Comparison of ENCODE assay signal across 12 cellular contexts in genomic region chr12:57622293-57623245, GRCh38. TPM values are rescaled to one million over a fixed set of nuclear protein-coding genes. Genes with fewer than 3 reads are reported as not detected.
DNase-seq lines count a peak whose midpoint lies in the region; ATAC-seq, FAIRE-seq and TF ChIP-seq lines count a peak whose summit lies in the region.
"Had no signal": no experiment of that assay in that cellular context is flagged by ENCODE, and none has a peak within 500 bp of the region (broad histone marks: within the 10 kb centered on the region; RNA-seq: fewer than 3 reads in every experiment).

No MANE protein-coding gene starts in this region.

- peak overlapping the region; percentile 85; the same call in 1 of the 2 replicates for H3K4me2 ChIP-seq in HepG2 (ENCODE audit: low read depth, low read length)
- no peak overlapping the region for H3K4me2 ChIP-seq in hepatocyte

- TF ChIP-seq POLR2A in HepG2 (IDR thresholded peaks at IDR 0.05; ENCODE audit: insufficient read depth in 1 of 2, low read depth in 2 of 2, low read length in 2 of 2) (no peak), right lobe of liver (IDR thresholded peaks at IDR 0.05) (no peak)

- H4K20me1 ChIP-seq in HepG2 (ENCODE audit: insufficient read depth, low read length) (no peaks in the 10 kb centered on the region), hepatocyte (ENCODE audit: insufficient read depth, poor library complexity, severe bottlenecking) (no peaks in the 10 kb centered on the region)

- no peaks in the 10 kb centered on the region for H3K9me3 ChIP-seq in HepG2 (ENCODE audit: low read length)
- no peaks in the 10 kb centered on the region for H3K9me3 ChIP-seq in right lobe of liver
- H3K9me3 ChIP-seq in kidney (ENCODE audit: control insufficient read depth in 1 of 2, low read length in 2 of 2), result no peaks in the 10 kb centered on the region
- H3K9me3 ChIP-seq in hepatocyte (ENCODE audit: low read depth), result no peaks in the 10 kb centered on the region

- no peaks in the 10 kb centered on the region for H3K9me2 ChIP-seq in hepatocyte (replicated peaks; ENCODE audit: insufficient read depth)

- no peaks in the 10 kb centered on the region for H3K36me3 ChIP-seq in HepG2 (replicated peaks in 1 of 2; ENCODE audit: control insufficient read depth in 1 of 2, insufficient read depth in 2 of 2, low read length in 2 of 2)
- H3K36me3 ChIP-seq in right lobe of liver, result no peaks in the 10 kb centered on the region
- H3K36me3 ChIP-seq in kidney (ENCODE audit: control insufficient read depth in 1 of 2, insufficient read depth in 2 of 2, low read length in 2 of 2), result no peaks in the 10 kb centered on the region
- H3K36me3 ChIP-seq in hepatocyte (replicated peaks; ENCODE audit: insufficient read depth, low read depth), result no peaks in the 10 kb centered on the region

- H3K27ac ChIP-seq in HepG2 (ENCODE audit: extremely low read length, insufficient read depth, low read length) (no peak overlapping the region), right lobe of liver (no peak overlapping the region), kidney (ENCODE audit: low read depth in 2 of 2, low read length in 2 of 2) (no peak overlapping the region), hepatocyte (no peak overlapping the region)

- H3K4me1 Mint-ChIP-seq in WTC11, result peaks cover 29% of the 10 kb centered on the region

- H3K36me3 Mint-ChIP-seq in WTC11, result peaks cover 2% of the 10 kb centered on the region; the same call in 1 of the 2 replicates

- H3K9ac ChIP-seq in HepG2 (ENCODE audit: insufficient read depth, low read depth, low read length), result no peak overlapping the region
- no peak overlapping the region for H3K9ac ChIP-seq in kidney (ENCODE audit: low read length in 2 of 2)

- in situ Hi-C loops in HepG2 (cut with HindIII; ENCODE audit: extremely low pct_ligation_motif_present, low pct_unique_long_range_greater_than_20kb), result loop anchor here (5.0 kb wide), 1 partner anchor 40 kb away; no protein-coding TSS in a partner anchor

- no peak for ATAC-seq in HepG2
- ATAC-seq in right lobe of liver, result no peak
- ATAC-seq in WTC11, result no peak

- intact Hi-C loops in HepG2 (cut with micrococcal nuclease; ENCODE audit: unreplicated experiment) (loop anchor here (5.0 kb wide), 1 partner anchor 100 kb away; the partner anchor contains the start of genes DDIT3 and MBD6), right lobe of liver (cut with DNase I) (loop anchor here (5.0 kb wide), 1 partner anchor 40 kb away; no protein-coding TSS in a partner anchor), kidney (cut with DNase I) (loop anchor here (5.0 kb wide), 1 partner anchor 40 kb away; no protein-coding TSS in a partner anchor)

- H3K27ac Mint-ChIP-seq in WTC11, result no peak overlapping the region

- no peak overlapping the region for H3K4me3 ChIP-seq in HepG2 (replicated peaks in 1 of 3; ENCODE audit: insufficient read depth in 1 of 3, low read depth in 2 of 3, low read length in 3 of 3)
- H3K4me3 ChIP-seq in right lobe of liver, result no peak overlapping the region
- no peak overlapping the region for H3K4me3 ChIP-seq in kidney (ENCODE audit: low read length in 2 of 2)
- H3K4me3 ChIP-seq in hepatocyte, result no peak overlapping the region
- H3K4me3 ChIP-seq: GM12878 had no signal

- no peak overlapping the region for H2AFZ ChIP-seq in HepG2 (ENCODE audit: low read length)
- H2AFZ ChIP-seq in hepatocyte, result no peak overlapping the region

- CTCF ChIA-PET in HepG2 (lab: Yijun Ruan, JAX; ENCODE audit: low intra/inter-chr PET ratio, low total read pairs) (interaction anchor here (1.2 to 4.2 kb wide), 2 partner anchors 39 to 131 kb away, joined by 3 to 53 read pairs; no protein-coding TSS in a partner anchor), WTC11 (lab: Charles Lee) (interaction anchor here (0.7 to 1.8 kb wide), 3 partner anchors 10 to 39 kb away, joined by 3 to 7 read pairs (median 6); partner anchors contain the start of gene B4GALNT1)

- H3K4me3 Mint-ChIP-seq in WTC11, result peak overlapping the region; percentile 78

- FAIRE-seq in HepG2 (lab: Jason Lieb, UNC) (no peak), kidney (lab: Jason Lieb, UNC) (no peak)
- FAIRE-seq: bronchial epithelial cell had no signal

- TF ChIP-seq CTCF in HepG2 (CRISPR knock-in tag; IDR thresholded peaks at IDR 0.05) (no peak), right lobe of liver (IDR thresholded peaks at IDR 0.05) (no peak), WTC11 (IDR thresholded peaks at IDR 0.05) (0 out of 2 replicates have a peak, but pooled peaks have one; percentile 4), kidney (IDR thresholded peaks at IDR 0.05; ENCODE audit: borderline replicate concordance, extremely low read depth, insufficient read depth) (no peak), GM10266 (IDR thresholded peaks at IDR 0.05; ENCODE audit: control insufficient read depth, insufficient read depth, low read depth, missing control alignments) (no peak), hepatocyte (IDR thresholded peaks at IDR 0.05; ENCODE audit: poor library complexity) (no peak)

- no peaks in the 10 kb centered on the region for H3K79me2 ChIP-seq in HepG2 (ENCODE audit: insufficient read depth, low read length)
- no peaks in the 10 kb centered on the region for H3K79me2 ChIP-seq in hepatocyte

- TF ChIP-seq EP300 in HepG2 (IDR thresholded peaks at IDR 0.05; ENCODE audit: low read depth in 2 of 2, low read length in 2 of 2) (no peak), HepG2 (CRISPR knock-in tag; IDR thresholded peaks at IDR 0.05; ENCODE audit: borderline replicate concordance) (no peak)

- DNase-seq in HepG2 (ENCODE audit: low spot score) (no peak), right lobe of liver (no peak), WTC11 (ENCODE audit: low spot score) (no peak), kidney (peak; percentile 28), GM10266 (ENCODE audit: extremely low spot score) (no peak), hepatocyte (ENCODE audit: low spot score) (no peak), NCI-H69 (lab: John Stamatoyannopoulos, UW) (no peak), NCI-H226 (no peak)
- DNase-seq: mammary epithelial cell, NCI-H510A had no signal

- peaks cover 16 to 50% of the 10 kb centered on the region in 2 experiments for H3K27me3 ChIP-seq in HepG2 (ENCODE audit: control insufficient read depth in 1 of 2, insufficient read depth in 2 of 2, low read length in 2 of 2)
- H3K27me3 ChIP-seq in right lobe of liver, result peaks cover under 1 to 41% of the 10 kb centered on the region in 2 donors
- peaks cover 100% of the 10 kb centered on the region for H3K27me3 ChIP-seq in hepatocyte

- peaks cover 100% of the 10 kb centered on the region for H3K27me3 Mint-ChIP-seq in WTC11 (ENCODE audit: low read depth)

- H3K9me3 Mint-ChIP-seq in WTC11, result no peaks in the 10 kb centered on the region

- BruUV-seq in HepG2 (replicated peaks; lab: Mats Ljungman, UMichigan), result no TSS peak

- WGBS in HepG2 (ENCODE audit: low lambda C conversion rate), result 42% methylated on average over 9 of the region's 9 CpGs
- WGBS in right lobe of liver (ENCODE audit: insufficient coverage, low coverage, low lambda C conversion rate, missing lambda C conversion rate), result 66% methylated on average over 9 of the region's 9 CpGs
- 69% methylated on average over 9 of the region's 9 CpGs for WGBS in hepatocyte (ENCODE audit: low lambda C conversion rate, missing lambda C conversion rate)

- TF ChIP-seq RAD21 in HepG2 (CRISPR knock-in tag; IDR thresholded peaks at IDR 0.05), result no peak

- POLR2A ChIA-PET in HepG2 (lab: Yijun Ruan, JAX) (interaction anchor here (0.6 kb wide), 1 partner anchor 10 kb away, joined by 3 read pairs; the partner anchor contains the start of gene B4GALNT1), WTC11 (lab: Charles Lee) (no interaction called here)

- H3K4me1 ChIP-seq in HepG2 (ENCODE audit: insufficient read depth, low read length), result peaks cover 47% of the 10 kb centered on the region
- H3K4me1 ChIP-seq in right lobe of liver, result peaks cover 0 to 14% (median 6%) of the 10 kb centered on the region in 4 donors
- peaks cover 5 to 16% of the 10 kb centered on the region in 2 donors for H3K4me1 ChIP-seq in kidney (ENCODE audit: control insufficient read depth in 1 of 2, insufficient read depth in 1 of 2, low read depth in 1 of 2, low read length in 2 of 2)
- H3K4me1 ChIP-seq in hepatocyte (ENCODE audit: insufficient read depth), result peaks cover 13% of the 10 kb centered on the region

RNA-seq across cellular contexts. Expression of gene B4GALNT1, which starts 10.4 kb away (rescaled TPM):
- total RNA-seq in HepG2 (2016; rRNA removed; fragmentation: Illumina TruSeq; extraction: Trizol) (1.9 and 4.5 TPM in 2 replicates), right lobe of liver (1 to 10 TPM in 3 of 6 experiments, under 1 TPM in 3; 0.44 to 3.6 (median 0.78) TPM), WTC11 (2021) (0.46 to 1.2 TPM (median 1.2 TPM) in 3 replicates), kidney (2.0 TPM), hepatocyte (0.24 and 0.97 TPM in 2 replicates)
- 1.8 and 2.2 TPM in 2 replicates for total RNA-seq in HepG2 (2016; cell fraction: cytosol; rRNA removed; fragmentation: Illumina TruSeq; extraction: Trizol; ENCODE audit: low read depth)
- total RNA-seq in HepG2 (2016; cell fraction: insoluble cytoplasmic fraction; rRNA removed; fragmentation: Illumina TruSeq; extraction: Trizol), result 2.9 and 5.7 TPM in 2 replicates
- 2.5 and 3.5 TPM in 2 replicates for total RNA-seq in HepG2 (2016; cell fraction: membrane; rRNA removed; fragmentation: Illumina TruSeq; extraction: Trizol)
- total RNA-seq in HepG2 (2016; cell fraction: nucleus; rRNA removed; fragmentation: Illumina TruSeq; extraction: Trizol), result 5.8 and 8.3 TPM in 2 replicates
- polyA plus RNA-seq in HepG2 (2011; rRNA removed) (5.4 and 5.9 TPM in 2 replicates), kidney (ENCODE audit: insufficient read depth, low read depth, low replicate concordance) (1.6 TPM), hepatocyte (0.97 and 1.2 TPM in 2 replicates)
- 2.9 and 4.0 TPM in 2 replicates for polyA plus RNA-seq in HepG2 (2011; cell fraction: cytosol; rRNA removed)
- 18.7 and 19.0 TPM in 2 replicates for polyA plus RNA-seq in HepG2 (2011; cell fraction: nucleus; rRNA removed)
- 1.8 and 3.8 TPM in 2 replicates for polyA plus RNA-seq in HepG2 (2012)
- 0.94 and 1.2 TPM in 2 replicates for polyA plus RNA-seq in HepG2 (2016; cell fraction: cytosol; fragmentation: Illumina TruSeq; extraction: Trizol; ENCODE audit: low read depth)
- 3.4 and 3.9 TPM in 2 replicates for polyA plus RNA-seq in HepG2 (2016; cell fraction: insoluble cytoplasmic fraction; fragmentation: Illumina TruSeq; extraction: Trizol; ENCODE audit: low read depth)
- 2.4 and 2.9 TPM in 2 replicates for polyA plus RNA-seq in HepG2 (2016; cell fraction: membrane; fragmentation: Illumina TruSeq; extraction: Trizol; ENCODE audit: low read depth)
- 13.0 and 13.7 TPM in 2 replicates for polyA plus RNA-seq in HepG2 (2016; cell fraction: nucleus; fragmentation: Illumina TruSeq; extraction: Trizol; ENCODE audit: insufficient read depth, low read depth)
- polyA minus RNA-seq in HepG2 (2011; rRNA and poly(A)+ RNA removed; ENCODE audit: low replicate concordance), result 8.1 and 22.4 TPM in 2 replicates
- polyA minus RNA-seq in HepG2 (2011; cell fraction: cytosol; rRNA and poly(A)+ RNA removed), result 2.5 and 3.0 TPM in 2 replicates
- 8.2 and 8.8 TPM in 2 replicates for polyA minus RNA-seq in HepG2 (2011; cell fraction: nucleus; rRNA and poly(A)+ RNA removed)
- total RNA-seq: bronchial epithelial cell had no signal

RNA-seq across cellular contexts. Expression of gene ARHGEF25, which starts 11.3 kb away (rescaled TPM):
- total RNA-seq in HepG2 (2016; rRNA removed; fragmentation: Illumina TruSeq; extraction: Trizol) (10.1 and 11.5 TPM in 2 replicates), right lobe of liver (1 to 10 TPM in 5 of 6 experiments, under 1 TPM in 1; 0.92 to 2.0 (median 1.3) TPM), WTC11 (2021) (11.9 to 19.0 TPM (median 17.2 TPM) in 3 replicates), kidney (15.0 TPM), hepatocyte (9.0 and 12.6 TPM in 2 replicates)
- 8.4 and 8.9 TPM in 2 replicates for total RNA-seq in HepG2 (2016; cell fraction: cytosol; rRNA removed; fragmentation: Illumina TruSeq; extraction: Trizol; ENCODE audit: low read depth)
- 8.3 and 14.8 TPM in 2 replicates for total RNA-seq in HepG2 (2016; cell fraction: insoluble cytoplasmic fraction; rRNA removed; fragmentation: Illumina TruSeq; extraction: Trizol)
- 16.1 and 18.0 TPM in 2 replicates for total RNA-seq in HepG2 (2016; cell fraction: membrane; rRNA removed; fragmentation: Illumina TruSeq; extraction: Trizol)
- total RNA-seq in HepG2 (2016; cell fraction: nucleus; rRNA removed; fragmentation: Illumina TruSeq; extraction: Trizol), result 9.2 and 9.6 TPM in 2 replicates
- polyA plus RNA-seq in HepG2 (2011; rRNA removed) (12.5 and 15.3 TPM in 2 replicates), kidney (ENCODE audit: insufficient read depth, low read depth, low replicate concordance) (10.9 TPM), hepatocyte (0.29 and 1.3 TPM in 2 replicates)
- 8.5 and 8.9 TPM in 2 replicates for polyA plus RNA-seq in HepG2 (2011; cell fraction: cytosol; rRNA removed)
- polyA plus RNA-seq in HepG2 (2011; cell fraction: nucleus; rRNA removed), result 77.8 and 83.0 TPM in 2 replicates
- polyA plus RNA-seq in HepG2 (2012), result 15.4 and 15.7 TPM in 2 replicates
- polyA plus RNA-seq in HepG2 (2016; cell fraction: cytosol; fragmentation: Illumina TruSeq; extraction: Trizol; ENCODE audit: low read depth), result 6.4 and 8.2 TPM in 2 replicates
- 8.6 and 9.4 TPM in 2 replicates for polyA plus RNA-seq in HepG2 (2016; cell fraction: insoluble cytoplasmic fraction; fragmentation: Illumina TruSeq; extraction: Trizol; ENCODE audit: low read depth)
- polyA plus RNA-seq in HepG2 (2016; cell fraction: membrane; fragmentation: Illumina TruSeq; extraction: Trizol; ENCODE audit: low read depth), result 11.4 and 11.5 TPM in 2 replicates
- polyA plus RNA-seq in HepG2 (2016; cell fraction: nucleus; fragmentation: Illumina TruSeq; extraction: Trizol; ENCODE audit: insufficient read depth, low read depth), result 21.2 and 28.6 TPM in 2 replicates
- polyA minus RNA-seq in HepG2 (2011; rRNA and poly(A)+ RNA removed; ENCODE audit: low replicate concordance), result 6.2 TPM in 1 of 2 replicates, not detected in the other
- polyA minus RNA-seq in HepG2 (2011; cell fraction: cytosol; rRNA and poly(A)+ RNA removed), result 2.9 and 3.3 TPM in 2 replicates
- 11.8 and 12.6 TPM in 2 replicates for polyA minus RNA-seq in HepG2 (2011; cell fraction: nucleus; rRNA and poly(A)+ RNA removed)

RNA-seq across cellular contexts. Expression of gene DTX3, which starts 17.9 kb away (rescaled TPM):
- total RNA-seq in HepG2 (2016; rRNA removed; fragmentation: Illumina TruSeq; extraction: Trizol) (5.4 and 9.0 TPM in 2 replicates), right lobe of liver (1 to 10 TPM in 5 of 6 experiments, under 1 TPM in 1; 0.86 to 2.7 (median 1.9) TPM), WTC11 (2021) (52.4 to 57.0 TPM (median 55.7 TPM) in 3 replicates), kidney (34.5 TPM), hepatocyte (17.7 and 19.9 TPM in 2 replicates)
- total RNA-seq in HepG2 (2016; cell fraction: cytosol; rRNA removed; fragmentation: Illumina TruSeq; extraction: Trizol; ENCODE audit: low read depth), result 4.1 and 4.8 TPM in 2 replicates
- total RNA-seq in HepG2 (2016; cell fraction: insoluble cytoplasmic fraction; rRNA removed; fragmentation: Illumina TruSeq; extraction: Trizol), result 4.3 and 9.2 TPM in 2 replicates
- total RNA-seq in HepG2 (2016; cell fraction: membrane; rRNA removed; fragmentation: Illumina TruSeq; extraction: Trizol), result 8.4 and 9.4 TPM in 2 replicates
- total RNA-seq in HepG2 (2016; cell fraction: nucleus; rRNA removed; fragmentation: Illumina TruSeq; extraction: Trizol), result 9.5 and 11.0 TPM in 2 replicates
- polyA plus RNA-seq in HepG2 (2011; rRNA removed) (27.2 and 28.7 TPM in 2 replicates), kidney (ENCODE audit: insufficient read depth, low read depth, low replicate concordance) (41.2 TPM), hepatocyte (31.2 and 42.9 TPM in 2 replicates)
- 13.0 and 16.9 TPM in 2 replicates for polyA plus RNA-seq in HepG2 (2011; cell fraction: cytosol; rRNA removed)
- polyA plus RNA-seq in HepG2 (2011; cell fraction: nucleus; rRNA removed), result 170 and 204 TPM in 2 replicates
- polyA plus RNA-seq in HepG2 (2012), result 11.6 and 13.9 TPM in 2 replicates
- polyA plus RNA-seq in HepG2 (2016; cell fraction: cytosol; fragmentation: Illumina TruSeq; extraction: Trizol; ENCODE audit: low read depth), result 4.0 and 4.6 TPM in 2 replicates
- 6.2 and 8.3 TPM in 2 replicates for polyA plus RNA-seq in HepG2 (2016; cell fraction: insoluble cytoplasmic fraction; fragmentation: Illumina TruSeq; extraction: Trizol; ENCODE audit: low read depth)
- polyA plus RNA-seq in HepG2 (2016; cell fraction: membrane; fragmentation: Illumina TruSeq; extraction: Trizol; ENCODE audit: low read depth), result 9.6 and 10.1 TPM in 2 replicates
- 29.4 and 32.9 TPM in 2 replicates for polyA plus RNA-seq in HepG2 (2016; cell fraction: nucleus; fragmentation: Illumina TruSeq; extraction: Trizol; ENCODE audit: insufficient read depth, low read depth)
- polyA minus RNA-seq in HepG2 (2011; rRNA and poly(A)+ RNA removed; ENCODE audit: low replicate concordance), result 16.3 TPM in 1 of 2 replicates, not detected in the other
- 4.4 and 6.0 TPM in 2 replicates for polyA minus RNA-seq in HepG2 (2011; cell fraction: cytosol; rRNA and poly(A)+ RNA removed)
- 14.5 and 15.1 TPM in 2 replicates for polyA minus RNA-seq in HepG2 (2011; cell fraction: nucleus; rRNA and poly(A)+ RNA removed)

RNA-seq across cellular contexts. Expression of gene PIP4K2C, which starts 31.6 kb away (rescaled TPM):
- total RNA-seq in HepG2 (2016; rRNA removed; fragmentation: Illumina TruSeq; extraction: Trizol) (23.6 and 26.4 TPM in 2 replicates), right lobe of liver (10 to 100 TPM; 11.3 to 27.6 (median 12.8) TPM), WTC11 (2021) (25.4 to 26.9 TPM (median 25.8 TPM) in 3 replicates), kidney (52.4 TPM), hepatocyte (30.0 and 41.6 TPM in 2 replicates)
- total RNA-seq in HepG2 (2016; cell fraction: cytosol; rRNA removed; fragmentation: Illumina TruSeq; extraction: Trizol; ENCODE audit: low read depth), result 2.6 and 2.8 TPM in 2 replicates
- 19.8 and 28.3 TPM in 2 replicates for total RNA-seq in HepG2 (2016; cell fraction: insoluble cytoplasmic fraction; rRNA removed; fragmentation: Illumina TruSeq; extraction: Trizol)
- 9.9 and 10.2 TPM in 2 replicates for total RNA-seq in HepG2 (2016; cell fraction: membrane; rRNA removed; fragmentation: Illumina TruSeq; extraction: Trizol)
- 23.9 TPM in 2 replicates for total RNA-seq in HepG2 (2016; cell fraction: nucleus; rRNA removed; fragmentation: Illumina TruSeq; extraction: Trizol)
- polyA plus RNA-seq in HepG2 (2011; rRNA removed) (21.7 and 23.3 TPM in 2 replicates), kidney (ENCODE audit: insufficient read depth, low read depth, low replicate concordance) (43.2 TPM), hepatocyte (32.3 and 34.2 TPM in 2 replicates)
- 13.2 and 18.6 TPM in 2 replicates for polyA plus RNA-seq in HepG2 (2011; cell fraction: cytosol; rRNA removed)
- polyA plus RNA-seq in HepG2 (2011; cell fraction: nucleus; rRNA removed), result 26.0 and 28.4 TPM in 2 replicates
- polyA plus RNA-seq in HepG2 (2012), result 14.2 and 18.4 TPM in 2 replicates
- 2.2 and 2.3 TPM in 2 replicates for polyA plus RNA-seq in HepG2 (2016; cell fraction: cytosol; fragmentation: Illumina TruSeq; extraction: Trizol; ENCODE audit: low read depth)
- polyA plus RNA-seq in HepG2 (2016; cell fraction: insoluble cytoplasmic fraction; fragmentation: Illumina TruSeq; extraction: Trizol; ENCODE audit: low read depth), result 16.8 and 23.7 TPM in 2 replicates
- 6.3 and 6.4 TPM in 2 replicates for polyA plus RNA-seq in HepG2 (2016; cell fraction: membrane; fragmentation: Illumina TruSeq; extraction: Trizol; ENCODE audit: low read depth)
- 34.3 and 34.5 TPM in 2 replicates for polyA plus RNA-seq in HepG2 (2016; cell fraction: nucleus; fragmentation: Illumina TruSeq; extraction: Trizol; ENCODE audit: insufficient read depth, low read depth)
- polyA minus RNA-seq in HepG2 (2011; rRNA and poly(A)+ RNA removed; ENCODE audit: low replicate concordance), result 20.4 and 21.5 TPM in 2 replicates
- polyA minus RNA-seq in HepG2 (2011; cell fraction: cytosol; rRNA and poly(A)+ RNA removed), result 12.7 and 13.5 TPM in 2 replicates
- polyA minus RNA-seq in HepG2 (2011; cell fraction: nucleus; rRNA and poly(A)+ RNA removed), result 8.1 and 11.4 TPM in 2 replicates

Comparison
In these comparisons a context has a peak if more than half of its experiments do, and no peak if none do; other contexts are left out.
1. Of the 50 proteins assayed by ChIP-seq in both HepG2 and WTC11: peak only in HepG2: none; only in WTC11: CTCF; in both: none; in neither: 49.